Comparison of ENCODE assay signal across 32 cellular contexts in the genomic region with DNA sequence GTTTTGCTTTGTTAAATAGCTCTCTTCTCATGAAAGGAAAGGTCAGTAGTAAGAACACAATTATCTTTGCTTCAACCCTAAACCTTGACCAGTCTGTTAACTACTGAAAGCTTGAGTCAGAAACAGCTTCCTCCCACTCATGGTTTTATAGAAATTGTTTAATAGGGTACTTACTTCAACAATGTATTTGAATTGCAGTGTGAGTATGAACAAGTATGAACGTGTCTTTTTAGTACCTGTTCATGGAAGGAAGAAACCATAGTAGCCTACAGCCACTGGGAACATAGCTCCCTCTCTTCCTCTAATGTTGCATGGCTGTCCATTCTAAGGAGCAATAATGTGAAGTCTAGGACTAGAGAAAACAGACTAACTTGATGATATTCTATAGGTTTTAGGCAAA.
"Had no signal": no experiment of that assay in that cellular context is flagged by ENCODE, and none has a peak within 500 bp of the region (broad histone marks: within the 10 kb centered on the region; RNA-seq: fewer than 3 reads in every experiment).

No MANE protein-coding gene starts in this region.

- H3K9me3 Mint-ChIP-seq: activated B cell treated with CpG ODN at 0.5 μM for 24 hours; activated CD8-positive, alpha-beta T cell treated with anti-CD3 and anti-CD28 coated beads for 36 hours; activated naive CD4-positive, alpha-beta T cell treated with anti-CD3 and anti-CD28 coated beads for 36 hours; activated naive CD4-positive, alpha-beta T cell treated with anti-CD3 and anti-CD28 coated beads, Interleukin-2, amount 50 U/mL, for 24 hours; activated naive CD8-positive, alpha-beta T cell treated with anti-CD3 and anti-CD28 coated beads for 36 hours; activated naive CD8-positive, alpha-beta T cell treated with anti-CD3 and anti-CD28 coated beads, Interleukin-2, amount 50 U/mL, for 24 hours; activated T-helper 17 cell treated with anti-CD3 and anti-CD28 coated beads, Interleukin-2, amount 50 U/mL, for 72 hours; endodermal cell; T-helper 2 cell treated with Interferon-gamma antibody and Interleukin-4, amounts not matched to agents 5 μg/mL and 100 μg/mL, for 36 hours had no signal

- DNase-seq: activated B cell treated with CpG ODN at 0.5 μM for 24 hours; activated CD4-positive, alpha-beta T cell treated with anti-CD3 and anti-CD28 coated beads for 48 hours; activated CD4-positive, alpha-beta T cell treated with anti-CD3 and anti-CD28 coated beads, Interleukin-2, amount 50 U/mL, for 1 hour; activated CD4-positive, alpha-beta T cell treated with anti-CD3 and anti-CD28 coated beads, Interleukin-2, amount 50 U/mL, for 48 hours; activated CD8-positive, alpha-beta memory T cell treated with anti-CD3 and anti-CD28 coated beads for 24 hours; activated CD8-positive, alpha-beta T cell treated with anti-CD3 and anti-CD28 coated beads for 36 hours; activated effector memory CD4-positive, alpha-beta T cell treated with anti-CD3 and anti-CD28 coated beads, Interleukin-2, amount 50 U/mL, for 16 hours; activated naive CD4-positive, alpha-beta T cell treated with anti-CD3 and anti-CD28 coated beads for 36 hours; activated naive CD8-positive, alpha-beta T cell treated with anti-CD3 and anti-CD28 coated beads for 36 hours; activated naive CD8-positive, alpha-beta T cell treated with anti-CD3 and anti-CD28 coated beads, Interleukin-2, amount 50 U/mL, for 24 hours; activated T-cell treated with anti-CD3 and anti-CD28 coated beads, Interleukin-2, amount 50 U/mL, for 4 hours; adrenal gland; amygdala; aorta; body of pancreas; central memory CD4-positive, alpha-beta T cell; cerebellar nuclear complex; colonic mucosa; dorsolateral prefrontal cortex; effector memory CD4-positive, alpha-beta T cell; endodermal cell; esophagus squamous epithelium; glutamatergic neuron; heart left ventricle; T-helper 1 cell; T-helper 17 cell; T1000; WERI-Rb-1 had no signal

- H3K27ac ChIP-seq: adrenal gland, body of pancreas, cardiac muscle cell, colonic mucosa, dorsolateral prefrontal cortex, esophagus squamous epithelium, heart left ventricle, WERI-Rb-1 had no signal

- H3K9me3 ChIP-seq: adrenal gland, body of pancreas, colonic mucosa, esophagus squamous epithelium, heart left ventricle had no signal

- H3K36me3 Mint-ChIP-seq: activated naive CD4-positive, alpha-beta T cell treated with anti-CD3 and anti-CD28 coated beads, Interleukin-2, amount 50 U/mL, for 24 hours; activated naive CD8-positive, alpha-beta T cell treated with anti-CD3 and anti-CD28 coated beads for 36 hours had no signal

- H3K4me3 Mint-ChIP-seq: activated B cell treated with CpG ODN at 0.5 μM for 24 hours; activated CD8-positive, alpha-beta T cell treated with anti-CD3 and anti-CD28 coated beads for 36 hours; activated naive CD4-positive, alpha-beta T cell treated with anti-CD3 and anti-CD28 coated beads for 36 hours; activated naive CD4-positive, alpha-beta T cell treated with anti-CD3 and anti-CD28 coated beads, Interleukin-2, amount 50 U/mL, for 24 hours; activated naive CD8-positive, alpha-beta T cell treated with anti-CD3 and anti-CD28 coated beads for 36 hours; activated naive CD8-positive, alpha-beta T cell treated with anti-CD3 and anti-CD28 coated beads, Interleukin-2, amount 50 U/mL, for 24 hours; activated T-cell treated with anti-CD3 and anti-CD28 coated beads, Interleukin-2, amount 50 U/mL, for 4 hours; activated T-helper 17 cell treated with anti-CD3 and anti-CD28 coated beads, Interleukin-2, amount 50 U/mL, for 72 hours; endodermal cell; T-helper 17 cell; T-helper 2 cell treated with Interferon-gamma antibody and Interleukin-4, amounts not matched to agents 5 μg/mL and 100 μg/mL, for 36 hours had no signal

- H3K27ac Mint-ChIP-seq: activated B cell treated with CpG ODN at 0.5 μM for 24 hours; activated CD8-positive, alpha-beta T cell treated with anti-CD3 and anti-CD28 coated beads for 36 hours; activated naive CD4-positive, alpha-beta T cell treated with anti-CD3 and anti-CD28 coated beads for 36 hours; activated naive CD4-positive, alpha-beta T cell treated with anti-CD3 and anti-CD28 coated beads, Interleukin-2, amount 50 U/mL, for 24 hours; activated naive CD8-positive, alpha-beta T cell treated with anti-CD3 and anti-CD28 coated beads for 36 hours; activated naive CD8-positive, alpha-beta T cell treated with anti-CD3 and anti-CD28 coated beads, Interleukin-2, amount 50 U/mL, for 24 hours; activated T-helper 17 cell treated with anti-CD3 and anti-CD28 coated beads, Interleukin-2, amount 50 U/mL, for 72 hours; endodermal cell; T-helper 17 cell; T-helper 2 cell treated with Interferon-gamma antibody and Interleukin-4, amounts not matched to agents 5 μg/mL and 100 μg/mL, for 36 hours had no signal

- H3K36me3 ChIP-seq: adrenal gland, cardiac muscle cell, colonic mucosa, esophagus squamous epithelium, heart left ventricle, WERI-Rb-1 had no signal

- H3K4me1 ChIP-seq: adrenal gland, body of pancreas, colonic mucosa, esophagus squamous epithelium, heart left ventricle had no signal

- H3K4me3 ChIP-seq: adrenal gland, body of pancreas, cardiac muscle cell, colonic mucosa, dorsolateral prefrontal cortex, esophagus squamous epithelium, heart left ventricle had no signal

- H3K4me1 Mint-ChIP-seq: activated B cell treated with CpG ODN at 0.5 μM for 24 hours; activated naive CD4-positive, alpha-beta T cell treated with anti-CD3 and anti-CD28 coated beads, Interleukin-2, amount 50 U/mL, for 24 hours; activated naive CD8-positive, alpha-beta T cell treated with anti-CD3 and anti-CD28 coated beads for 36 hours; activated naive CD8-positive, alpha-beta T cell treated with anti-CD3 and anti-CD28 coated beads, Interleukin-2, amount 50 U/mL, for 24 hours; activated T-helper 17 cell treated with anti-CD3 and anti-CD28 coated beads, Interleukin-2, amount 50 U/mL, for 72 hours; T-helper 17 cell had no signal

- H3K27me3 ChIP-seq: adrenal gland, body of pancreas, cardiac muscle cell, colonic mucosa, esophagus squamous epithelium had no signal
